1 cellular context compared by ENCODE assay signal in genomic region chr17:40158438-40158837, GRCh38.
TF ChIP-seq lines count a peak whose summit lies in the region.

No MANE protein-coding gene starts in this region.

TF ChIP-seq in K562, 482 proteins besides CTCF, POLR2A, EP300 and RAD21:
- TF ChIP-seq HIVEP1 (CRISPR knock-in tag; IDR thresholded peaks at IDR 0.05) (no peak), LCOR (CRISPR knock-in tag; IDR thresholded peaks at IDR 0.05) (no peak), FOXA1 (IDR thresholded peaks at IDR 0.05; ENCODE audit: borderline replicate concordance) (no peak), CHCHD3 (CRISPR knock-in tag; IDR thresholded peaks at IDR 0.05) (no peak)
